In genomic region chr3:156148345-156148945, GRCh38 we compare ENCODE assay signal across 1 cellular context.
TF ChIP-seq lines count a peak whose summit lies in the region.

No MANE protein-coding gene starts in this region.

TF ChIP-seq in SK-N-SH treated with all-trans-retinoic acid at 6 μM for 48 hours, 23 proteins besides CTCF, POLR2A, EP300 and RAD21 (continued from another document):
- TF ChIP-seq PATZ1 (CRISPR knock-in tag; IDR thresholded peaks at IDR 0.05; ENCODE audit: borderline replicate concordance) (no peak), CSDC2 (CRISPR knock-in tag; IDR thresholded peaks at IDR 0.05) (no peak), ISL1 (CRISPR knock-in tag; IDR thresholded peaks at IDR 0.05) (no peak), TOX (CRISPR knock-in tag; IDR thresholded peaks at IDR 0.05; ENCODE audit: borderline replicate concordance) (no peak), SNAI2 (CRISPR knock-in tag; IDR thresholded peaks at IDR 0.05) (no peak)
- TF ChIP-seq, protein P1, sequence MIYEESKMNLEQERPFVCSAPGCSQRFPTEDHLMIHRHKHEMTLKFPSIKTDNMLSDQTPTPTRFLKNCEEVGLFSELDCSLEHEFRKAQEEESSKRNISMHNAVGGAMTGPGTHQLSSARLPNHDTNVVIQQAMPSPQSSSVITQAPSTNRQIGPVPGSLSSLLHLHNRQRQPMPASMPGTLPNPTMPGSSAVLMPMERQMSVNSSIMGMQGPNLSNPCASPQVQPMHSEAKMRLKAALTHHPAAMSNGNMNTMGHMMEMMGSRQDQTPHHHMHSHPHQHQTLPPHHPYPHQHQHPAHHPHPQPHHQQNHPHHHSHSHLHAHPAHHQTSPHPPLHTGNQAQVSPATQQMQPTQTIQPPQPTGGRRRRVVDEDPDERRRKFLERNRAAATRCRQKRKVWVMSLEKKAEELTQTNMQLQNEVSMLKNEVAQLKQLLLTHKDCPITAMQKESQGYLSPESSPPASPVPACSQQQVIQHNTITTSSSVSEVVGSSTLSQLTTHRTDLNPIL (CRISPR knock-in tag; IDR thresholded peaks at IDR 0.05; ENCODE audit: low read depth) = no peak
